Comparison of ENCODE assay signal across 35 cellular contexts in genomic region chr11:46220313-46220712, GRCh38. TPM values are rescaled to one million over a fixed set of nuclear protein-coding genes. Genes with fewer than 3 reads are reported as not detected.
"Had no signal": no experiment of that assay in that cellular context is flagged by ENCODE, and none has a peak within 500 bp of the region (broad histone marks: within the 10 kb centered on the region; RNA-seq: fewer than 3 reads in every experiment).

No MANE protein-coding gene starts in this region.

- H3K4me3 ChIP-seq: adrenal gland, breast epithelium, cardiac muscle cell, coronary artery, esophagus muscularis mucosa, gastroesophageal sphincter had no signal

- H3K4me1 Mint-ChIP-seq: activated CD4-positive, alpha-beta T cell treated with anti-CD3 and anti-CD28 coated beads for 36 hours; activated naive CD4-positive, alpha-beta T cell treated with anti-CD3 and anti-CD28 coated beads, Interleukin-2, amount 50 U/mL, for 24 hours; activated naive CD8-positive, alpha-beta T cell treated with anti-CD3 and anti-CD28 coated beads, Interleukin-2, amount 50 U/mL, for 24 hours had no signal

- H3K9me3 ChIP-seq: adrenal gland, breast epithelium, esophagus muscularis mucosa, gastroesophageal sphincter had no signal

- H3K36me3 ChIP-seq: adrenal gland, breast epithelium, cardiac muscle cell, esophagus muscularis mucosa, gastroesophageal sphincter had no signal

- H3K36me3 Mint-ChIP-seq: activated CD4-positive, alpha-beta memory T cell treated with anti-CD3 and anti-CD28 coated beads for 36 hours; activated CD8-positive, alpha-beta memory T cell treated with anti-CD3 and anti-CD28 coated beads, Interleukin-2, amount 10 ng/mL, durations not matched to agents 7 days and 5 days; activated naive CD4-positive, alpha-beta T cell treated with anti-CD3 and anti-CD28 coated beads, Interleukin-2, amount 50 U/mL, for 24 hours; activated naive CD8-positive, alpha-beta T cell treated with anti-CD3 and anti-CD28 coated beads for 36 hours; brain had no signal

- H3K27ac Mint-ChIP-seq: activated CD4-positive, alpha-beta memory T cell treated with anti-CD3 and anti-CD28 coated beads for 36 hours; activated CD4-positive, alpha-beta T cell treated with anti-CD3 and anti-CD28 coated beads for 36 hours; activated CD4-positive, alpha-beta T cell treated with anti-CD3 and anti-CD28 coated beads, Interleukin-2, amount 10 ng/mL, durations not matched to agents 24 days and 14 days; activated CD8-positive, alpha-beta memory T cell treated with anti-CD3 and anti-CD28 coated beads, Interleukin-2, amount 10 ng/mL, durations not matched to agents 7 days and 5 days; activated CD8-positive, alpha-beta T cell treated with anti-CD3 and anti-CD28 coated beads, Interleukin-2, amount 10 ng/mL, durations not matched to agents 7 days and 5 days; activated naive CD4-positive, alpha-beta T cell treated with anti-CD3 and anti-CD28 coated beads for 36 hours; activated naive CD4-positive, alpha-beta T cell treated with anti-CD3 and anti-CD28 coated beads, Interleukin-2, amount 50 U/mL, for 24 hours; activated naive CD8-positive, alpha-beta T cell treated with anti-CD3 and anti-CD28 coated beads for 36 hours; activated naive CD8-positive, alpha-beta T cell treated with anti-CD3 and anti-CD28 coated beads, Interleukin-2, amount 50 U/mL, for 24 hours; activated T-helper 1 cell treated with anti-CD3 and anti-CD28 coated beads, Interleukin-12 subunit alpha, Interleukin-12 subunit beta, Interleukin-2, Interleukin-4 antibody, amounts not matched to agents 30 ng/mL and 10 ng/mL and 1 ng/mL, durations not matched to agents 14 hours and 24 hours and 36 hours; activated T-helper 2 cell treated with anti-CD3 and anti-CD28 coated beads, Interferon-gamma antibody, Interleukin-2, Interleukin-4, amounts not matched to agents 10 μg/mL and 5 μg/mL and 100 μg/mL, durations not matched to agents 14 hours and 24 hours and 36 hours; brain; effector memory CD8-positive, alpha-beta T cell had no signal

- H3K4me3 Mint-ChIP-seq: activated CD4-positive, alpha-beta memory T cell treated with anti-CD3 and anti-CD28 coated beads for 36 hours; activated CD4-positive, alpha-beta T cell treated with anti-CD3 and anti-CD28 coated beads for 36 hours; activated CD4-positive, alpha-beta T cell treated with anti-CD3 and anti-CD28 coated beads, Interleukin-2, amount 10 ng/mL, durations not matched to agents 24 days and 14 days; activated CD8-positive, alpha-beta memory T cell treated with anti-CD3 and anti-CD28 coated beads, Interleukin-2, amount 10 ng/mL, durations not matched to agents 7 days and 5 days; activated CD8-positive, alpha-beta T cell treated with anti-CD3 and anti-CD28 coated beads, Interleukin-2, amount 10 ng/mL, durations not matched to agents 7 days and 5 days; activated naive CD4-positive, alpha-beta T cell treated with anti-CD3 and anti-CD28 coated beads for 36 hours; activated naive CD4-positive, alpha-beta T cell treated with anti-CD3 and anti-CD28 coated beads, Interleukin-2, amount 50 U/mL, for 24 hours; activated naive CD8-positive, alpha-beta T cell treated with anti-CD3 and anti-CD28 coated beads for 36 hours; activated naive CD8-positive, alpha-beta T cell treated with anti-CD3 and anti-CD28 coated beads, Interleukin-2, amount 50 U/mL, for 24 hours; activated T-helper 1 cell treated with anti-CD3 and anti-CD28 coated beads, Interleukin-12 subunit alpha, Interleukin-12 subunit beta, Interleukin-2, Interleukin-4 antibody, amounts not matched to agents 30 ng/mL and 10 ng/mL and 1 ng/mL, durations not matched to agents 14 hours and 24 hours and 36 hours; brain; effector memory CD8-positive, alpha-beta T cell had no signal

- H3K9me3 Mint-ChIP-seq: activated CD4-positive, alpha-beta memory T cell treated with anti-CD3 and anti-CD28 coated beads for 36 hours; activated CD4-positive, alpha-beta T cell treated with anti-CD3 and anti-CD28 coated beads, Interleukin-2, amount 10 ng/mL, durations not matched to agents 24 days and 14 days; activated naive CD4-positive, alpha-beta T cell treated with anti-CD3 and anti-CD28 coated beads for 36 hours; activated naive CD4-positive, alpha-beta T cell treated with anti-CD3 and anti-CD28 coated beads, Interleukin-2, amount 50 U/mL, for 24 hours; activated naive CD8-positive, alpha-beta T cell treated with anti-CD3 and anti-CD28 coated beads for 36 hours; activated naive CD8-positive, alpha-beta T cell treated with anti-CD3 and anti-CD28 coated beads, Interleukin-2, amount 50 U/mL, for 24 hours; activated T-helper 1 cell treated with anti-CD3 and anti-CD28 coated beads, Interleukin-12 subunit alpha, Interleukin-12 subunit beta, Interleukin-2, Interleukin-4 antibody, amounts not matched to agents 30 ng/mL and 10 ng/mL and 1 ng/mL, durations not matched to agents 14 hours and 24 hours and 36 hours; activated T-helper 2 cell treated with anti-CD3 and anti-CD28 coated beads, Interferon-gamma antibody, Interleukin-2, Interleukin-4, amounts not matched to agents 10 μg/mL and 5 μg/mL and 100 μg/mL, durations not matched to agents 14 hours and 24 hours and 36 hours; effector memory CD8-positive, alpha-beta T cell had no signal

- DNase-seq: activated CD4-positive, alpha-beta memory T cell treated with anti-CD3 and anti-CD28 coated beads for 36 hours; activated CD4-positive, alpha-beta T cell treated with anti-CD3 and anti-CD28 coated beads for 36 hours; activated CD4-positive, alpha-beta T cell treated with anti-CD3 and anti-CD28 coated beads, Interleukin-2, amount 10 ng/mL, durations not matched to agents 24 days and 14 days; activated CD4-positive, CD25-positive, alpha-beta regulatory T cell; activated CD4-positive, CD25-positive, alpha-beta regulatory T cell treated with anti-CD3 and anti-CD28 coated beads, Interleukin-2, amount 50 U/mL, for 72 hours; activated CD8-positive, alpha-beta memory T cell treated with anti-CD3 and anti-CD28 coated beads, Interleukin-2, amount 10 ng/mL, durations not matched to agents 7 days and 5 days; activated CD8-positive, alpha-beta memory T cell treated with anti-CD3 and anti-CD28 coated beads, Interleukin-2, amount 50 U/mL, for 4 hours; activated CD8-positive, alpha-beta T cell treated with anti-CD3 and anti-CD28 coated beads, Interleukin-2, amount 10 ng/mL, durations not matched to agents 7 days and 5 days; activated effector memory CD4-positive, alpha-beta T cell treated with anti-CD3 and anti-CD28 coated beads, Interleukin-2, amount 50 U/mL, for 16 hours; activated naive CD4-positive, alpha-beta T cell treated with anti-CD3 and anti-CD28 coated beads for 36 hours; activated naive CD8-positive, alpha-beta T cell treated with anti-CD3 and anti-CD28 coated beads for 36 hours; activated naive CD8-positive, alpha-beta T cell treated with anti-CD3 and anti-CD28 coated beads, Interleukin-2, amount 50 U/mL, for 24 hours; activated T-cell treated with anti-CD3 and anti-CD28 coated beads, Interleukin-2, amount 50 U/mL, for 1 hour; activated T-cell treated with anti-CD3 and anti-CD28 coated beads, Interleukin-2, amount 50 U/mL, for 48 hours; amygdala; aorta; central memory CD4-positive, alpha-beta T cell; dermis blood vessel endothelial cell; effector CD4-positive, alpha-beta T cell; effector memory CD8-positive, alpha-beta T cell; erythroblast; foreskin keratinocyte; T-helper 2 cell had no signal

- H3K4me1 ChIP-seq: adrenal gland, breast epithelium, foreskin keratinocyte, gastroesophageal sphincter had no signal

- H3K27ac ChIP-seq: adrenal gland, breast epithelium, cardiac muscle cell, coronary artery, esophagus muscularis mucosa, foreskin keratinocyte, gastroesophageal sphincter had no signal

- H3K27me3 ChIP-seq: adrenal gland, breast epithelium, cardiac muscle cell had no signal

- ATAC-seq: activated CD4-positive, alpha-beta T cell treated with anti-CD3 and anti-CD28 coated beads for 36 hours; activated CD8-positive, alpha-beta memory T cell treated with anti-CD3 and anti-CD28 coated beads, Interleukin-2, amount 10 ng/mL, durations not matched to agents 7 days and 5 days; activated CD8-positive, alpha-beta T cell treated with anti-CD3 and anti-CD28 coated beads, Interleukin-2, amount 10 ng/mL, durations not matched to agents 7 days and 5 days; activated naive CD8-positive, alpha-beta T cell treated with anti-CD3 and anti-CD28 coated beads, Interleukin-2, amount 50 U/mL, for 24 hours; effector memory CD8-positive, alpha-beta T cell; foreskin keratinocyte; gastroesophageal sphincter had no signal

RNA-seq across cellular contexts. Expression of gene CREB3L1, which starts 57.1 kb away (rescaled TPM):
- total RNA-seq: activated CD4-positive, alpha-beta memory T cell treated with anti-CD3 and anti-CD28 coated beads for 36 hours; activated CD8-positive, alpha-beta memory T cell treated with anti-CD3 and anti-CD28 coated beads for 36 hours; activated CD8-positive, alpha-beta memory T cell treated with anti-CD3 and anti-CD28 coated beads, Interleukin-2, amount 10 ng/mL, durations not matched to agents 7 days and 5 days; activated CD8-positive, alpha-beta T cell treated with anti-CD3 and anti-CD28 coated beads, Interleukin-2, amount 10 ng/mL, durations not matched to agents 7 days and 5 days; activated T-helper 2 cell treated with anti-CD3 and anti-CD28 coated beads, Interferon-gamma antibody, Interleukin-2, Interleukin-4, amounts not matched to agents 10 μg/mL and 5 μg/mL and 100 μg/mL, durations not matched to agents 14 hours and 24 hours and 36 hours; T-helper 1 cell treated with Interleukin-12 subunit alpha and Interleukin-12 subunit beta and Interleukin-4 antibody, amounts not matched to agents 30 ng/mL and 1 ng/mL, for 36 hours had no signal
